9 cellular contexts compared by ENCODE assay signal in the genomic region with DNA sequence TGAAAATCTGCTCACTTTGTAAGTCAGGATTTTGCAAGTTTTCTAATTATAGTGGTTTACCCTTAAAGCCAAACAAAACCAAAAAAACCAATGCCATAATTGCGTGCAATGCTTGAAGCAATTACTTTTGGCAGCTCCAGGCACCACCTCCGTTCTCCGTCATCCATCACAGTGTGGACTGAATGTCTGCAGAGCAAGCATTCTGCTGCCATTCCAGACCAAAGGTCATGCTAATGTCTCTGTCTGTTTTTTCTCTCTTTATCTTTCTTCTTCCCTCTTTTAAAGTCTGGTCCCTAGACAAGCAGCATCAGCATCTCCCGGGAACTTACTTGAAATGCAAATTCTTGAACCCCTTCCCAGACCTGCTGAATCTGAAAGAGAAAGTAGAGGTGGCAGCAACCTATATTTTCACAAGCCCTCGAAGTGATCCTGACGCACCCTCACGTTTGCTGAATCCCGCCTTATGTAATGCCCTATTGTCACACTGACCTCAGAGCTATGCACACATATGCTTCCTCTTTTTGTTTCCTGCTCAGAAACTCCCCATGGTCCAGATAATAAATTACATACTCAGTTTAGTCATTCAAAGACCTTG.
DNase-seq lines count a peak whose midpoint lies in the region; ATAC-seq, FAIRE-seq and TF ChIP-seq lines count a peak whose summit lies in the region.
"Had no signal": no experiment of that assay in that cellular context is flagged by ENCODE, and none has a peak within 500 bp of the region (broad histone marks: within the 10 kb centered on the region; RNA-seq: fewer than 3 reads in every experiment).

No MANE protein-coding gene starts in this region.

- H3K23ac ChIP-seq in H9 (ENCODE audit: insufficient read length, low read depth, low read length): no peak overlapping the region

- no peak overlapping the region for H3K14ac ChIP-seq in H9 (ENCODE audit: insufficient read depth, low read length)

- no peaks in the 10 kb centered on the region for H3K79me1 ChIP-seq in H9 (ENCODE audit: insufficient read depth, low read depth, low read length, poor library complexity, severe bottlenecking)

- peak overlapping the region; percentile 72 for H3K4me3 Mint-ChIP-seq in activated B cell treated with CpG ODN at 0.5 μM for 24 hours
- H3K4me3 Mint-ChIP-seq in H9: no peak overlapping the region

- no peak for TF ChIP-seq RAD21 in SK-N-SH (IDR thresholded peaks at IDR 0.05; ENCODE audit: low read length)

- no peaks in the 10 kb centered on the region for H3K36me3 Mint-ChIP-seq in activated B cell treated with CpG ODN at 0.5 μM for 24 hours (ENCODE audit: low read depth)
- H3K36me3 Mint-ChIP-seq in H9 (ENCODE audit: insufficient read depth in 1 of 3, low read depth in 3 of 3): peaks cover under 1 to 4% (median under 1%) of the 10 kb centered on the region in 3 experiments; a peak in 4 of 7 replicates

- H3K27me3 ChIP-seq in ovary (no peaks in the 10 kb centered on the region), SK-N-SH (ENCODE audit: insufficient read depth) (no peaks in the 10 kb centered on the region), H9 (ENCODE audit: insufficient read depth, low read length) (no peaks in the 10 kb centered on the region)

- no peak for TF ChIP-seq POLR2A in ovary (IDR thresholded peaks at IDR 0.05)

- H3K9me3 ChIP-seq in ovary: no peaks in the 10 kb centered on the region
- H3K9me3 ChIP-seq in SK-N-SH: no peaks in the 10 kb centered on the region
- H3K9me3 ChIP-seq in H9 (ENCODE audit: control insufficient read depth, low read depth, low read length): no peaks in the 10 kb centered on the region

- H3K4me1 Mint-ChIP-seq in activated B cell treated with CpG ODN at 0.5 μM for 24 hours (peaks cover 72% of the 10 kb centered on the region), H9 (peaks cover 39 to 40% of the 10 kb centered on the region in 2 experiments)

- H2AK5ac ChIP-seq in H9 (ENCODE audit: insufficient read length, low read length): no peak overlapping the region

- H2BK120ac ChIP-seq in H9 (ENCODE audit: low read depth, low read length, poor library complexity, severe bottlenecking): no peak overlapping the region

- FAIRE-seq in GM19239 (lab: Jason Lieb, UNC): peak; percentile 96

- H3K4me1 ChIP-seq in ovary (ENCODE audit: insufficient read depth) (no peaks in the 10 kb centered on the region), SK-N-SH (ENCODE audit: control insufficient read depth in 1 of 2, insufficient read depth in 2 of 2, low read depth in 1 of 2, low read length in 1 of 2) (peaks cover 0 to 11% of the 10 kb centered on the region in 2 experiments; a peak in 1 of 4 replicates), H9 (ENCODE audit: insufficient read depth, low read length) (peaks cover 5% of the 10 kb centered on the region; the same call in 1 of the 2 replicates)

- H3K4ac ChIP-seq in H9 (ENCODE audit: low read depth, low read length): no peak overlapping the region

- CTCF ChIA-PET in activated B cell treated with CpG ODN at 0.5 μM for 24 hours (lab: Charles Lee): no interaction called here
- CTCF ChIA-PET in SK-N-SH (lab: Yijun Ruan, JAX): no interaction called here

- H4K20me1 ChIP-seq in SK-N-SH (ENCODE audit: insufficient read depth) (no peaks in the 10 kb centered on the region), H9 (ENCODE audit: control insufficient read depth, insufficient read depth, insufficient read length) (no peaks in the 10 kb centered on the region)

- H3K27ac ChIP-seq in ovary (no peak overlapping the region), SK-N-SH (ENCODE audit: low read depth in 2 of 2, low read length in 1 of 2) (no peak overlapping the region), H9 (ENCODE audit: insufficient read length, low read depth, low read length) (no peak overlapping the region)
- H3K27ac ChIP-seq: SK-N-MC had no signal

- H3K9me3 Mint-ChIP-seq in activated B cell treated with CpG ODN at 0.5 μM for 24 hours (no peaks in the 10 kb centered on the region), H9 (peaks cover 1 to 5% of the 10 kb centered on the region in 2 experiments)

- no peak overlapping the region for H3K4me3 ChIP-seq in ovary
- H3K4me3 ChIP-seq in SK-N-SH (ENCODE audit: low read depth in 2 of 2, low read length in 1 of 2): no peak overlapping the region
- H3K4me3 ChIP-seq: SK-N-MC had no signal

- no peaks in the 10 kb centered on the region for H3K36me3 ChIP-seq in ovary
- no peaks in the 10 kb centered on the region for H3K36me3 ChIP-seq in SK-N-SH (replicated peaks in 1 of 2; ENCODE audit: control insufficient read depth in 1 of 2, insufficient read depth in 2 of 2, low read length in 1 of 2)

- no peak overlapping the region for H4K5ac ChIP-seq in H9 (ENCODE audit: insufficient read length, low read depth, low read length)

- no peak overlapping the region for H3K18ac ChIP-seq in H9 (ENCODE audit: insufficient read length, low read depth, low read length)

- peak; percentile 41 for TF ChIP-seq EP300 in ovary (IDR thresholded peaks at IDR 0.05)
- TF ChIP-seq EP300 in SK-N-SH (IDR thresholded peaks at IDR 0.05; ENCODE audit: borderline replicate concordance in 1 of 2, low read depth in 1 of 2, low read length in 1 of 2): no peak

- H2BK12ac ChIP-seq in H9 (ENCODE audit: insufficient read length, low read depth, low read length): no peak overlapping the region

- no peak overlapping the region for H3T11ph ChIP-seq in H9 (ENCODE audit: low read length)

- no peak overlapping the region for H3K9ac ChIP-seq in SK-N-SH
- H3K9ac ChIP-seq in H9 (ENCODE audit: extremely low read depth, insufficient read length, low read length): no peak overlapping the region

- no peak overlapping the region for H4K91ac ChIP-seq in H9 (ENCODE audit: insufficient read length, low read depth, low read length)

- H3K4me2 ChIP-seq in SK-N-SH (no peak overlapping the region), H9 (ENCODE audit: insufficient read depth, insufficient read length, low read length) (no peak overlapping the region)

- H3F3A ChIP-seq in SK-N-SH (replicated peaks; ENCODE audit: insufficient read depth): no peaks in the 10 kb centered on the region

- H3K27ac Mint-ChIP-seq in activated B cell treated with CpG ODN at 0.5 μM for 24 hours (peak overlapping the region; percentile 71), H9 (no peak overlapping the region; a peak in 1 of 7 replicates)

- H2BK20ac ChIP-seq in H9 (ENCODE audit: low read depth, low read length, poor library complexity, severe bottlenecking): no peak overlapping the region

- H2AFZ ChIP-seq in SK-N-SH (ENCODE audit: low read depth): no peak overlapping the region
- H2AFZ ChIP-seq in H9 (ENCODE audit: low read length): no peak overlapping the region

- TF ChIP-seq CTCF in activated B cell treated with CpG ODN at 0.5 μM for 24 hours (IDR thresholded peaks at IDR 0.05): no peak
- no peak for TF ChIP-seq CTCF in ovary (IDR thresholded peaks at IDR 0.05)
- no peak for TF ChIP-seq CTCF in SK-N-SH (IDR thresholded peaks at IDR 0.05)
- no peak for TF ChIP-seq CTCF in H9 (conservative IDR thresholded peaks at IDR 0.05)

- intact Hi-C loops in activated B cell treated with CpG ODN at 0.5 μM for 24 hours (cut with micrococcal nuclease): loop anchor here (1.0 to 5.0 kb wide), 6 partner anchors 20 to 740 kb away; a partner anchor contains a TSS
- intact Hi-C loops in ovary (cut with DNase I): no loop called here

- H2BK15ac ChIP-seq in H9 (ENCODE audit: low read depth, low read length): no peak overlapping the region

- POLR2A ChIA-PET in activated B cell treated with CpG ODN at 0.5 μM for 24 hours (lab: Charles Lee): interaction anchor here (0.5 to 2.0 kb wide), 6 partner anchors 10 to 602 kb away, joined by 3 to 13 read pairs (median 4); no protein-coding TSS in a partner anchor
- POLR2A ChIA-PET in SK-N-SH (lab: Yijun Ruan, JAX): no interaction called here

- H3K9me2 ChIP-seq in SK-N-SH: no peaks in the 10 kb centered on the region

- H3K27me3 Mint-ChIP-seq in activated B cell treated with CpG ODN at 0.5 μM for 24 hours: peaks cover 12% of the 10 kb centered on the region
- H3K27me3 Mint-ChIP-seq in H9 (ENCODE audit: low read depth): no peaks in the 10 kb centered on the region; the same call in 1 of the 2 replicates

- no peak overlapping the region for H2BK5ac ChIP-seq in H9 (ENCODE audit: insufficient read length, low read length)

- DNase-seq in GM19239 (ENCODE audit: insufficient read length, low spot score) (peak; percentile 60), activated B cell treated with CpG ODN at 0.5 μM for 24 hours (no peak), ovary (no peak), SK-N-SH (no peak), NCI-H2107 treated with DMSO at 0.1 percent for 48 hours (lab: John Stamatoyannopoulos, UW; ENCODE audit: unreplicated experiment) (no peak), NCI-H748 treated with DMSO at 0.1 percent for 48 hours (lab: John Stamatoyannopoulos, UW) (no peak), H9 (no peak)

- ATAC-seq in HG03135 (IDR thresholded peaks at IDR 0.05; ENCODE audit: unreplicated experiment) (peak; percentile 63), activated B cell treated with CpG ODN at 0.5 μM for 24 hours (ENCODE audit: low read depth) (peak; percentile 81)

- H3K79me2 ChIP-seq in SK-N-SH (ENCODE audit: insufficient read depth): no peaks in the 10 kb centered on the region
- H3K79me2 ChIP-seq in H9 (ENCODE audit: insufficient read depth, low read length): no peaks in the 10 kb centered on the region

- no peaks in the 10 kb centered on the region for H3K23me2 ChIP-seq in H9 (ENCODE audit: insufficient read length, low read depth, low read length, poor library complexity, severe bottlenecking)

- H3K56ac ChIP-seq in H9 (ENCODE audit: insufficient read length, low read depth, low read length): no peak overlapping the region

- no peak overlapping the region for H4K8ac ChIP-seq in H9 (replicated peaks; ENCODE audit: insufficient read length, low read depth, low read length)

- WGBS in ovary, 3 donors: 32 to 37% (median 33%) methylated on average over 8 of the region's 8 CpGs
- 70% methylated on average over 8 of the region's 8 CpGs for WGBS in SK-N-SH (ENCODE audit: low lambda C conversion rate)
- WGBS in H9 (ENCODE audit: extremely low coverage, insufficient read length, low lambda C conversion rate): no CpG with 5 or more reads among the region's 8 CpGs

TF ChIP-seq in SK-N-SH, 30 proteins besides CTCF, POLR2A, EP300 and RAD21 (continues in another document):
- TF ChIP-seq FOXJ3 (CRISPR knock-in tag; IDR thresholded peaks at IDR 0.05) (no peak), EZH2phosphoT487 (IDR thresholded peaks at IDR 0.05; ENCODE audit: borderline replicate concordance, low read depth) (no peak), NRF1 (IDR thresholded peaks at IDR 0.05; ENCODE audit: low read depth, low read length) (no peak)
